ENCODE assay signal across 12 cellular contexts in genomic region chr4:54723220-54723619, GRCh38.
"Had no signal": no experiment of that assay in that cellular context is flagged by ENCODE, and none has a peak within 500 bp of the region (broad histone marks: within the 10 kb centered on the region; RNA-seq: fewer than 3 reads in every experiment).

No MANE protein-coding gene starts in this region.

- DNase-seq: effector memory CD8-positive, alpha-beta T cell; esophagus squamous epithelium; foreskin fibroblast; head of caudate nucleus; kidney glomerular epithelial cell; mesendoderm; naive thymus-derived CD4-positive, alpha-beta T cell; psoas muscle; retina; stimulated activated CD4-positive, alpha-beta T cell treated with anti-CD3 and anti-CD28 coated beads, Interleukin-12 subunit alpha, Interleukin-12 subunit beta, amount 100 ng/mL, for 4 hours; stimulated activated naive CD4-positive, alpha-beta T cell treated with Interleukin-2 at 50 U/mL for 16 hours; trophoblast cell had no signal
